ENCODE assay signal across 16 cellular contexts in the genomic region with DNA sequence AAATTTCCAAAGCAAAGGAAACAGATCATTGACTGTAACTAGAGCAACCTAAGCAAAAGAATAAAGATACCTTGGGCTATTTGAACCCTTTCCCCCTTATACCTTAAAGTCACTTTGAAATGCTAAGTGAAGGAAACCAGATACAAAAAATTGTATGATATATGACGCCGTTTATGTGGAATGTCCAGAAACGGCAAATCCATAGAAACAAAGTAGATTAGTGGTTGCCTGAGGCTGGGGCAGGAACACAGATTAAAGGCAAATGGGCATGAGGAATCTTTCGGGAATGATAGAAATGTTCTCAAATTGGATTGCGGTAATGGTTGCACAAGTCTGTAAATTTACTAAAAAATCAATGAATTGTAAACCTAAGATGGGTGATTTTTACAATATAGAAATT.
DNase-seq lines count a peak whose midpoint lies in the region; ATAC-seq, FAIRE-seq and TF ChIP-seq lines count a peak whose summit lies in the region.
"Had no signal": no experiment of that assay in that cellular context is flagged by ENCODE, and none has a peak within 500 bp of the region (broad histone marks: within the 10 kb centered on the region; RNA-seq: fewer than 3 reads in every experiment).

No MANE protein-coding gene starts in this region.

- DNase-seq in left ventricle myocardium inferior: no peak
- no peak for DNase-seq in heart right ventricle
- peak; percentile 97 for DNase-seq in adipocyte (ENCODE audit: low read depth)
- peak; percentile 75 for DNase-seq in glomerular visceral epithelial cell (ENCODE audit: extremely low spot score)
- peak; percentile 50 for DNase-seq in urothelium cell line (ENCODE audit: low spot score)
- DNase-seq in SIG-M5 treated with dmso at 0.1 percent for 504 hours (lab: John Stamatoyannopoulos, UW; ENCODE audit: unreplicated experiment): no peak
- no peak for DNase-seq in iPS-NIHi11 (ENCODE audit: low spot score)
- no peak for DNase-seq in stimulated activated CD4-positive, alpha-beta T cell treated with anti-CD3 and anti-CD28 coated beads, Interleukin-1b, Interleukin-23, amount 100 ng/mL, for 48 hours
- DNase-seq: 8988T; activated CD4-positive, alpha-beta T cell treated with anti-CD3 and anti-CD28 coated beads for 4 hours; colonic mucosa; GOT3; head of caudate nucleus; NCI-H2227 treated with DMSO at 0.1 percent for 48 hours; SHP77 had no signal

- ATAC-seq in heart right ventricle: no peak

- H3K9me3 ChIP-seq in left ventricle myocardium inferior (replicated peaks) (peaks cover 7% of the 10 kb centered on the region), heart right ventricle (peaks cover 0 to 5% (median 0%) of the 10 kb centered on the region in 11 donors), adipocyte (ENCODE audit: control insufficient read depth, low read length) (no peaks in the 10 kb centered on the region)
- H3K9me3 ChIP-seq: colonic mucosa had no signal

- H3K27ac ChIP-seq in left ventricle myocardium inferior (replicated peaks): peak overlapping the region; percentile 30
- H3K27ac ChIP-seq in heart right ventricle: peak overlapping the region in 3 of 10 donors; percentile 18 to 45 (median 35)
- H3K27ac ChIP-seq: colonic mucosa, KMS-11 had no signal

- H3K27me3 ChIP-seq in left ventricle myocardium inferior (ENCODE audit: low read depth): no peaks in the 10 kb centered on the region
- no peaks in the 10 kb centered on the region for H3K27me3 ChIP-seq in heart right ventricle
- H3K27me3 ChIP-seq in adipocyte (replicated peaks; ENCODE audit: control insufficient read depth, insufficient read depth, low read length): no peaks in the 10 kb centered on the region
- H3K27me3 ChIP-seq: colonic mucosa had no signal

- TF ChIP-seq CTCF in left ventricle myocardium inferior (IDR thresholded peaks at IDR 0.05; ENCODE audit: borderline replicate concordance) (no peak), heart right ventricle (IDR thresholded peaks at IDR 0.05) (no peak)

- H3K36me3 ChIP-seq in left ventricle myocardium inferior: no peaks in the 10 kb centered on the region
- H3K36me3 ChIP-seq in heart right ventricle: no peaks in the 10 kb centered on the region
- no peaks in the 10 kb centered on the region for H3K36me3 ChIP-seq in adipocyte (ENCODE audit: control insufficient read depth, insufficient read depth, low read length, severe bottlenecking)
- H3K36me3 ChIP-seq: colonic mucosa had no signal

- peak overlapping the region; percentile 39 for H3K9ac ChIP-seq in adipocyte (ENCODE audit: low read length)
- H3K9ac ChIP-seq: KMS-11 had no signal

- intact Hi-C loops in left ventricle myocardium inferior (cut with micrococcal nuclease): no loop called here
- intact Hi-C loops in heart right ventricle (cut with DNase I): no loop called here

- no peak for FAIRE-seq in urothelium cell line (lab: Jason Lieb, UNC)

- H3K4me1 ChIP-seq in left ventricle myocardium inferior: peaks cover 28% of the 10 kb centered on the region
- H3K4me1 ChIP-seq in heart right ventricle: peaks cover 0 to 34% (median 14%) of the 10 kb centered on the region in 9 donors
- peaks cover 15% of the 10 kb centered on the region for H3K4me1 ChIP-seq in adipocyte (ENCODE audit: control insufficient read depth, insufficient read depth, low read length)
- H3K4me1 ChIP-seq: colonic mucosa had no signal

- 86 to 88% methylated on average over 5 of the region's 5 CpGs for WGBS in heart right ventricle, 2 donors

- H3K4me3 ChIP-seq in left ventricle myocardium inferior (no peak overlapping the region), heart right ventricle (no peak overlapping the region), adipocyte (ENCODE audit: low read length) (peak overlapping the region; percentile 36)
- H3K4me3 ChIP-seq: colonic mucosa had no signal

Comparison
In these comparisons a context has a peak if more than half of its experiments do, and no peak if none do; other contexts are left out.
1. DNase-seq: peak in adipocyte (single experiment), glomerular visceral epithelial cell (single experiment) and urothelium cell line (single experiment); none in left ventricle myocardium inferior (single experiment), heart right ventricle (0 of 2), SIG-M5 treated with dmso at 0.1 percent for 504 hours (single experiment), iPS-NIHi11 (single experiment) and stimulated activated CD4-positive, alpha-beta T cell treated with anti-CD3 and anti-CD28 coated beads, Interleukin-1b, Interleukin-23, amount 100 ng/mL, for 48 hours (single experiment).